19 cellular contexts compared by ENCODE assay signal in the genomic region with DNA sequence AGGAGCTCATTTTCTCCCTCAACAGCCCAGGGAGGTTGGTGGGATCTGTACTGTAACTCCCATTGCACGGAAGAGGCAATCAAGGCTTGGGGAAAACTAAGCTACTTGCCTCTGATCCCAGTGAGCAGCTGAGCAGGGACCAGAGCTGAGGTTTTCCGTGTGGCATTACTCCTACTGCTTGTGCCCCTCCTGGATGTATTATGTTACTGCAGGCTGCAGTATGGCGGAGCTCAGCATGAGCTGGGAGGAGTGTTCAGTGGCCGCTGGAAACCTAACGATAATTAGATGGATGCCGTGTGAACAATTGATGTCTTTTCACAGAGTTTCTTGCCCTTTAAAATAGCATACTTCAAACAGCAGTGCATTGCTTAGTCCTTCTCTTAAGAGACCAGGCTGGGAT. TPM values are rescaled to one million over a fixed set of nuclear protein-coding genes. Genes with fewer than 3 reads are reported as not detected.
A peak's percentile ranks its signal among the peaks of the same experiment; 100 is the strongest.
DNase-seq lines count a peak whose midpoint lies in the region; ATAC-seq and TF ChIP-seq lines count a peak whose summit lies in the region.
"Had no signal": no experiment of that assay in that cellular context is flagged by ENCODE, and none has a peak within 500 bp of the region (broad histone marks: within the 10 kb centered on the region; RNA-seq: fewer than 3 reads in every experiment).

No MANE protein-coding gene starts in this region.

- H3K27me3 Mint-ChIP-seq in neural progenitor cell (ENCODE audit: insufficient read depth, low read depth) = no peaks in the 10 kb centered on the region
- H3K27me3 Mint-ChIP-seq: activated CD4-positive, alpha-beta memory T cell treated with anti-CD3 and anti-CD28 coated beads for 36 hours; activated naive CD8-positive, alpha-beta T cell; activated T-cell treated with anti-CD3 and anti-CD28 coated beads, Interleukin-2, amount 50 U/mL, for 24 hours; stimulated activated naive CD8-positive, alpha-beta T cell treated with anti-CD3 and anti-CD28 coated beads, Interleukin-15, amount 100 ng/mL, for 72 hours had no signal

- peak; percentile 14 for DNase-seq in DMS 273 (lab: John Stamatoyannopoulos, UW; ENCODE audit: unreplicated experiment)
- DNase-seq in DMS 273 treated with DMSO at 0.1 percent for 48 hours (lab: John Stamatoyannopoulos, UW) = no peak
- peak; percentile 71 for DNase-seq in NCI-H2227 (lab: John Stamatoyannopoulos, UW; ENCODE audit: unreplicated experiment)
- no peak for DNase-seq in choroid plexus epithelial cell (ENCODE audit: low read depth)
- peak; percentile 49 for DNase-seq in neural progenitor cell (ENCODE audit: low spot score)
- no peak for DNase-seq in left lung
- DNase-seq in NCI-H2029 (lab: John Stamatoyannopoulos, UW) = no peak
- DNase-seq: activated CD4-positive, alpha-beta memory T cell treated with anti-CD3 and anti-CD28 coated beads for 36 hours; activated T-cell treated with anti-CD3 and anti-CD28 coated beads, Interleukin-2, amount 50 U/mL, for 24 hours; DMS53; IMR-90; left cardiac atrium; stimulated activated naive CD8-positive, alpha-beta T cell treated with anti-CD3 and anti-CD28 coated beads, Interleukin-15, amount 100 ng/mL, for 72 hours; T-helper 1 cell had no signal

- intact Hi-C loops in left lung (cut with DNase I) = no loop called here

- no peak for ATAC-seq in left lung
- no peak for ATAC-seq in GM19328 (IDR thresholded peaks at IDR 0.05; ENCODE audit: unreplicated experiment)
- ATAC-seq: left cardiac atrium; stimulated activated naive CD8-positive, alpha-beta T cell treated with anti-CD3 and anti-CD28 coated beads, Interleukin-15, amount 100 ng/mL, for 72 hours had no signal

- TF ChIP-seq CTCF in choroid plexus epithelial cell (conservative IDR thresholded peaks at IDR 0.05; ENCODE audit: low read depth, low read length) = peak; percentile 30
- peak; percentile 47 for TF ChIP-seq CTCF in neural progenitor cell (IDR thresholded peaks at IDR 0.05)
- no peak for TF ChIP-seq CTCF in left lung (IDR thresholded peaks at IDR 0.05)

- H3K4me2 ChIP-seq in neural progenitor cell = no peak overlapping the region
- H3K4me2 ChIP-seq: BLaER1 had no signal

- no peak overlapping the region for H3K27ac Mint-ChIP-seq in neural progenitor cell
- H3K27ac Mint-ChIP-seq: activated CD4-positive, alpha-beta memory T cell treated with anti-CD3 and anti-CD28 coated beads for 36 hours; activated naive CD8-positive, alpha-beta T cell; activated T-cell treated with anti-CD3 and anti-CD28 coated beads, Interleukin-2, amount 50 U/mL, for 24 hours had no signal

- H3K36me3 ChIP-seq in neural progenitor cell = no peaks in the 10 kb centered on the region
- no peaks in the 10 kb centered on the region for H3K36me3 ChIP-seq in left lung
- H3K36me3 ChIP-seq: BLaER1 had no signal

- no peak overlapping the region for H2AFZ ChIP-seq in neural progenitor cell (replicated peaks)

- H3K4me3 ChIP-seq in choroid plexus epithelial cell (ENCODE audit: low read depth, low read length) (no peak overlapping the region), neural progenitor cell (no peak overlapping the region), left lung (no peak overlapping the region)
- H3K4me3 ChIP-seq: BLaER1 had no signal

- H3K27ac ChIP-seq in neural progenitor cell (no peak overlapping the region), left lung (no peak overlapping the region)
- H3K27ac ChIP-seq: 22Rv1, BLaER1, RWPE1 had no signal

- no peak overlapping the region for H3K4me3 Mint-ChIP-seq in neural progenitor cell
- H3K4me3 Mint-ChIP-seq: activated CD4-positive, alpha-beta memory T cell treated with anti-CD3 and anti-CD28 coated beads for 36 hours; activated naive CD8-positive, alpha-beta T cell; activated T-cell treated with anti-CD3 and anti-CD28 coated beads, Interleukin-2, amount 50 U/mL, for 24 hours; stimulated activated naive CD8-positive, alpha-beta T cell treated with anti-CD3 and anti-CD28 coated beads, Interleukin-15, amount 100 ng/mL, for 72 hours had no signal

- no peaks in the 10 kb centered on the region for H4K20me1 ChIP-seq in neural progenitor cell (ENCODE audit: low read depth)
- H4K20me1 ChIP-seq: BLaER1 had no signal

- H3K9ac ChIP-seq in neural progenitor cell = no peak overlapping the region
- H3K9ac ChIP-seq: BLaER1 had no signal

- H3K27me3 ChIP-seq in neural progenitor cell (no peaks in the 10 kb centered on the region), left lung (no peaks in the 10 kb centered on the region)
- H3K27me3 ChIP-seq: BLaER1 had no signal

- peaks cover 3% of the 10 kb centered on the region for H3K9me3 Mint-ChIP-seq in neural progenitor cell
- H3K9me3 Mint-ChIP-seq: activated CD4-positive, alpha-beta memory T cell treated with anti-CD3 and anti-CD28 coated beads for 36 hours; activated T-cell treated with anti-CD3 and anti-CD28 coated beads, Interleukin-2, amount 50 U/mL, for 24 hours; stimulated activated naive CD8-positive, alpha-beta T cell treated with anti-CD3 and anti-CD28 coated beads, Interleukin-15, amount 100 ng/mL, for 72 hours had no signal

- no peaks in the 10 kb centered on the region for H3K79me2 ChIP-seq in neural progenitor cell (ENCODE audit: low read depth)

- peaks cover 10% of the 10 kb centered on the region for H3K4me1 Mint-ChIP-seq in neural progenitor cell

- no peaks in the 10 kb centered on the region for H3F3A ChIP-seq in neural progenitor cell (ENCODE audit: low read depth)

- H3K36me3 Mint-ChIP-seq in neural progenitor cell = no peaks in the 10 kb centered on the region
- H3K36me3 Mint-ChIP-seq: activated CD4-positive, alpha-beta memory T cell treated with anti-CD3 and anti-CD28 coated beads for 36 hours had no signal

- no peaks in the 10 kb centered on the region for H3K9me3 ChIP-seq in neural progenitor cell (ENCODE audit: low read depth)
- H3K9me3 ChIP-seq in left lung = no peaks in the 10 kb centered on the region
- H3K9me3 ChIP-seq: BLaER1 had no signal

- H3K4me1 ChIP-seq in neural progenitor cell (no peaks in the 10 kb centered on the region), left lung (peaks cover 0 to 3% of the 10 kb centered on the region in 2 donors)
- H3K4me1 ChIP-seq: BLaER1 had no signal

RNA-seq across cellular contexts. Expression of a gene that starts 2.0 kb away (rescaled TPM):
- total RNA-seq in neural progenitor cell (ENCODE audit: low replicate concordance) (0.37 and 0.71 TPM in 2 replicates), left lung (10 to 100 TPM in 1 of 2 donors, 1 to 10 TPM in 1; 5.0 to 12.8 TPM)
- total RNA-seq: IMR-90 had no signal

Comparison
In these comparisons a context has a peak if more than half of its experiments do, and no peak if none do; other contexts are left out.
1. DNase-seq: peak in DMS 273 (single experiment), NCI-H2227 (single experiment) and neural progenitor cell (single experiment); none in DMS 273 treated with DMSO at 0.1 percent for 48 hours (single experiment), choroid plexus epithelial cell (single experiment), left lung (0 of 2) and NCI-H2029 (single experiment).
2. CTCF ChIP-seq: peak in choroid plexus epithelial cell (single experiment) and neural progenitor cell (single experiment); none in left lung (0 of 2).